ENCODE assay signal across 24 cellular contexts in genomic region chr5:179829732-179830435, GRCh38. TPM values are rescaled to one million over a fixed set of nuclear protein-coding genes. Genes with fewer than 3 reads are reported as not detected.
DNase-seq lines count a peak whose midpoint lies in the region; ATAC-seq and TF ChIP-seq lines count a peak whose summit lies in the region.
"Had no signal": no experiment of that assay in that cellular context is flagged by ENCODE, and none has a peak within 500 bp of the region (broad histone marks: within the 10 kb centered on the region; RNA-seq: fewer than 3 reads in every experiment).

No MANE protein-coding gene starts in this region.

- H3K4me1 ChIP-seq in Panc1 (ENCODE audit: control insufficient read depth, insufficient read depth, low read length) (peaks cover 62% of the 10 kb centered on the region), thyroid gland (peaks cover 27 to 39% of the 10 kb centered on the region in 2 donors), colonic mucosa (peaks cover 20% of the 10 kb centered on the region)
- H3K4me1 ChIP-seq in effector memory CD4-positive, alpha-beta T cell (ENCODE audit: control insufficient read depth, insufficient read depth, low read length, poor library complexity, severe bottlenecking): no peaks in the 10 kb centered on the region

- CTCF ChIA-PET in Panc1 (lab: Charles Lee): interaction anchor here (2.0 kb wide), 1 partner anchor 28 kb away, joined by 12 read pairs; no protein-coding TSS in a partner anchor

- H3K36me3 ChIP-seq in Panc1 (ENCODE audit: control insufficient read depth, insufficient read depth, low read length) (peaks cover 16% of the 10 kb centered on the region), thyroid gland (peaks cover 87 to 91% of the 10 kb centered on the region in 2 donors), colonic mucosa (peaks cover 29% of the 10 kb centered on the region)
- peaks cover 84% of the 10 kb centered on the region for H3K36me3 ChIP-seq in effector memory CD4-positive, alpha-beta T cell (ENCODE audit: control insufficient read depth, insufficient read depth, low read length)

- ATAC-seq in left ventricle myocardium superior: no peak
- ATAC-seq in Right ventricle myocardium inferior: no peak
- ATAC-seq in Panc1: no peak
- no peak for ATAC-seq in left cardiac atrium
- ATAC-seq: mucosa of descending colon, PC-3 had no signal

- no peaks in the 10 kb centered on the region for H3K9me3 ChIP-seq in Panc1 (ENCODE audit: control insufficient read depth, insufficient read depth, low read depth, low read length)
- H3K9me3 ChIP-seq in thyroid gland: no peaks in the 10 kb centered on the region
- H3K9me3 ChIP-seq in effector memory CD4-positive, alpha-beta T cell (ENCODE audit: control insufficient read depth, low read length): no peaks in the 10 kb centered on the region
- H3K9me3 ChIP-seq in colonic mucosa: no peaks in the 10 kb centered on the region
- H3K9me3 ChIP-seq: adrenal gland, mucosa of descending colon, sigmoid colon, testis had no signal

- H3K4me3 ChIP-seq in Panc1 (ENCODE audit: low read depth in 2 of 2, low read length in 2 of 2) (no peak overlapping the region), thyroid gland (replicated peaks in 1 of 3) (no peak overlapping the region), colonic mucosa (no peak overlapping the region)
- H3K4me3 ChIP-seq in effector memory CD4-positive, alpha-beta T cell (ENCODE audit: insufficient read depth, low read depth, low read length, poor library complexity, severe bottlenecking): no peak overlapping the region
- H3K4me3 ChIP-seq: adrenal gland, mucosa of descending colon, sigmoid colon, SK-N-MC, testis had no signal

- TF ChIP-seq CTCF in Panc1 (IDR thresholded peaks at IDR 0.05): no peak
- no peak for TF ChIP-seq CTCF in thyroid gland (IDR thresholded peaks at IDR 0.05)
- TF ChIP-seq CTCF in colonic mucosa (IDR thresholded peaks at IDR 0.05): no peak

- H3K27ac ChIP-seq in Panc1 (ENCODE audit: low read length) (0 out of 2 replicates have a peak overlapping the region, but pooled peaks have one; percentile 1), thyroid gland (peak overlapping the region; percentile 50 to 62 (median 61)), colonic mucosa (no peak overlapping the region)
- H3K27ac ChIP-seq in effector memory CD4-positive, alpha-beta T cell (ENCODE audit: insufficient read depth, low read length, poor library complexity, severe bottlenecking): no peak overlapping the region
- H3K27ac ChIP-seq: HL-60, SK-N-MC had no signal

- POLR2A ChIA-PET in Panc1 (lab: Charles Lee): interaction anchor here (0.6 to 0.7 kb wide), 2 partner anchors 35 to 1221 kb away, joined by 3 to 7 read pairs; no protein-coding TSS in a partner anchor

- BruUV-seq in Panc1 (replicated peaks; lab: Mats Ljungman, UMichigan): no TSS peak

- intact Hi-C loops in left ventricle myocardium superior (cut with micrococcal nuclease) (no loop called here), Right ventricle myocardium inferior (cut with DNase I) (no loop called here), Panc1 (cut with micrococcal nuclease; ENCODE audit: unreplicated experiment) (no loop called here), thyroid gland (cut with DNase I) (no loop called here), left cardiac atrium (cut with DNase I) (no loop called here), colonic mucosa (cut with DNase I) (no loop called here)

- in situ Hi-C loops in Panc1 (cut with HindIII; ENCODE audit: low pct_unique_long_range_greater_than_20kb, low sequenced_read_pairs): no loop called here

- H3K9ac ChIP-seq in colonic mucosa (ENCODE audit: low read depth in 2 of 2, low read length in 2 of 2): no peak overlapping the region

- TF ChIP-seq POLR2A in thyroid gland (IDR thresholded peaks at IDR 0.05): peak in 1 of 2 donors; percentile 10

- 59 to 60% methylated on average over 7 of the region's 7 CpGs for WGBS in thyroid gland, 2 donors

- DNase-seq in left ventricle myocardium superior (peak; percentile 1), Right ventricle myocardium inferior (ENCODE audit: missing footprints) (no peak), Panc1 (ENCODE audit: low read depth, low spot score) (no peak), kidney tubule cell (ENCODE audit: low spot score) (peak; percentile 37), thyroid gland (peak; percentile 80 to 84), left cardiac atrium (no peak), colonic mucosa (no peak)
- DNase-seq in effector memory CD4-positive, alpha-beta T cell: no peak
- DNase-seq: activated CD4-positive, alpha-beta T cell treated with anti-CD3 and anti-CD28 coated beads for 48 hours; activated T-cell treated with anti-CD3 and anti-CD28 coated beads, Interleukin-2, amount 50 U/mL, for 48 hours; GDM1; Karpas-422; mucosa of descending colon; NCI-H1105 treated with DMSO at 0.1 percent for 48 hours; NCI-H2171; NCI-H748 treated with DMSO at 0.1 percent for 48 hours; occipital lobe; PC-3; sigmoid colon; stimulated activated CD4-positive, alpha-beta T cell treated with anti-CD3 and anti-CD28 coated beads, Interleukin-2, amount 100 ng/mL, for 24 hours; testis had no signal

- no peaks in the 10 kb centered on the region for H3K27me3 ChIP-seq in Panc1 (ENCODE audit: control insufficient read depth, insufficient read depth, low read length)
- no peaks in the 10 kb centered on the region for H3K27me3 ChIP-seq in thyroid gland
- no peaks in the 10 kb centered on the region for H3K27me3 ChIP-seq in effector memory CD4-positive, alpha-beta T cell (replicated peaks; ENCODE audit: control insufficient read depth, insufficient read depth, low read length, poor library complexity, severe bottlenecking)
- no peaks in the 10 kb centered on the region for H3K27me3 ChIP-seq in colonic mucosa
- H3K27me3 ChIP-seq: adrenal gland, sigmoid colon, testis had no signal

RNA-seq across cellular contexts. Expression of gene SQSTM1, which starts 9.2 kb away (rescaled TPM):
- total RNA-seq in left ventricle myocardium superior (434 TPM), Right ventricle myocardium inferior (407 TPM), Panc1 (2021; ENCODE audit: unreplicated experiment) (985 TPM), thyroid gland (1,000 to 10,000 TPM in 1 of 4 donors, 100 to 1,000 TPM in 3; 649 to 1,146 (median 971) TPM), left cardiac atrium (100 to 1,000 TPM; 302 to 316 TPM), colonic mucosa (100 to 1,000 TPM; 262 to 388 TPM)
- polyA plus RNA-seq in Panc1 (2012; ENCODE audit: insufficient read length): 958 TPM

RNA-seq across cellular contexts. Expression of gene MGAT4B, which starts 23.2 kb away (rescaled TPM):
- total RNA-seq in left ventricle myocardium superior (110 TPM), Right ventricle myocardium inferior (98.9 TPM), Panc1 (2021; ENCODE audit: unreplicated experiment) (406 TPM), thyroid gland (100 to 1,000 TPM in 2 of 4 donors, 10 to 100 TPM in 2; 83.6 to 108 (median 102) TPM), left cardiac atrium (10 to 100 TPM; 66.5 to 85.9 TPM), colonic mucosa (100 to 1,000 TPM; 332 to 540 TPM)
- polyA plus RNA-seq in Panc1 (2012; ENCODE audit: insufficient read length): 616 TPM

RNA-seq across cellular contexts. Expression of gene MRNIP, which starts 28.7 kb away (rescaled TPM):
- 14.8 TPM for total RNA-seq in left ventricle myocardium superior
- total RNA-seq in Right ventricle myocardium inferior: 12.2 TPM
- total RNA-seq in Panc1 (2021; ENCODE audit: unreplicated experiment): 33.0 TPM
- 21.9 TPM for polyA plus RNA-seq in Panc1 (2012; ENCODE audit: insufficient read length)
- 10 to 100 TPM; 37.1 to 68.2 (median 52.1) TPM for total RNA-seq in thyroid gland
- total RNA-seq in left cardiac atrium: 10 to 100 TPM; 11.1 to 12.7 TPM
- total RNA-seq in colonic mucosa: 10 to 100 TPM in 1 of 2 donors, 1 to 10 TPM in 1; 8.6 to 17.5 TPM

RNA-seq across cellular contexts. Expression of gene LTC4S, which starts 36.1 kb away (rescaled TPM):
- total RNA-seq in left ventricle myocardium superior (7.1 TPM), Right ventricle myocardium inferior (10.3 TPM), Panc1 (2021; ENCODE audit: unreplicated experiment) (0.69 TPM), thyroid gland (10 to 100 TPM in 2 of 4 donors, 1 to 10 TPM in 2; 6.4 to 28.2 (median 15.9) TPM), left cardiac atrium (10 to 100 TPM; 13.9 to 16.1 TPM), colonic mucosa (1 to 10 TPM; 5.3 to 5.4 TPM)
- 1.2 TPM for polyA plus RNA-seq in Panc1 (2012; ENCODE audit: insufficient read length)

Comparison
In these comparisons a context has a peak if more than half of its experiments do, and no peak if none do; other contexts are left out.
1. DNase-seq: peak in left ventricle myocardium superior (single experiment), kidney tubule cell (single experiment) and thyroid gland (2 of 2); none in Right ventricle myocardium inferior (single experiment), Panc1 (single experiment), effector memory CD4-positive, alpha-beta T cell (0 of 3), left cardiac atrium (single experiment) and colonic mucosa (single experiment).
2. H3K27ac ChIP-seq: peak in Panc1 (single experiment) and thyroid gland (3 of 3); none in effector memory CD4-positive, alpha-beta T cell (single experiment) and colonic mucosa (single experiment).